19 cellular contexts compared by ENCODE assay signal in the genomic region with DNA sequence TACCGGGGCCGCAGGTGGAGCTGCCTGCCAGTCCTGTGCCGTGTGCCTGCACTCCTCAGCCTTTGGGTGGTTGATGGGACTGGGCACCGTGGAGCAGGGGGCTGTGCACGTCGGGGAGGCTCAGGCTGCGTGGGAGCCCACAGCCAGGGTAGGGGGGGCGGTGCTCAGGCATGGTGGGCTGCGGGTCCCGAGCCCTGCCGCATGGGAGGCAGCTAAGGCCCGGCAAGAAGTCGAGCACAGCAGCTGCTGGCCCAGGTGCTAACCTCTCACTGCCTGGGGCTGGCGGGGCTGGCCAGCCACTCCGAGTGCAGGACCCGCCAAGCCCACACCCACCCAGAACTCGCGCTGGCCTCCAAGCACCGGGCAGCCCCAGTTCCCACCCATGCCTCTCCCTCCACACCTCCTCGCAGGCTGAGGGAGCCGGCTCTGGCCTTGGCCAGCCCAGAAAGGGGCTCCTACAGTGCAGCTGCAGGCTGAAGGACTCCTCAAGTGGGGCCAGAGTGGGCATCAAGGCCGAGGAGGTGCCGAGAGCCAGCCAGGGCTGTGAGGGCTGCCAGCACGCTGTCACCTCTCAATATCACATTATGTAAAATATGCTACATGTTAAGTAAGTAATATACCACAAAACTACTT.
A peak's percentile ranks its signal among the peaks of the same experiment; 100 is the strongest.
DNase-seq lines count a peak whose midpoint lies in the region; ATAC-seq, FAIRE-seq and TF ChIP-seq lines count a peak whose summit lies in the region.
"Had no signal": no experiment of that assay in that cellular context is flagged by ENCODE, and none has a peak within 500 bp of the region (broad histone marks: within the 10 kb centered on the region; RNA-seq: fewer than 3 reads in every experiment).

No MANE protein-coding gene starts in this region.

- H3K9me3 ChIP-seq in kidney (ENCODE audit: control insufficient read depth in 1 of 2, low read length in 2 of 2) (peaks cover 0 to 2% of the 10 kb centered on the region in 2 donors), spleen (peaks cover 0 to 13% (median 5%) of the 10 kb centered on the region in 8 donors)
- H3K9me3 ChIP-seq: A549 had no signal

- no peaks in the 10 kb centered on the region for H3K9me3 Mint-ChIP-seq in activated naive CD8-positive, alpha-beta T cell treated with anti-CD3 and anti-CD28 coated beads, Interleukin-2, amount 50 U/mL, for 24 hours
- H3K9me3 Mint-ChIP-seq in activated naive CD8-positive, alpha-beta T cell treated with anti-CD3 and anti-CD28 coated beads for 36 hours: peaks cover 3% of the 10 kb centered on the region
- H3K9me3 Mint-ChIP-seq: CD4-positive, alpha-beta T cell had no signal

- no peaks in the 10 kb centered on the region for H3K36me3 Mint-ChIP-seq in activated naive CD8-positive, alpha-beta T cell treated with anti-CD3 and anti-CD28 coated beads, Interleukin-2, amount 50 U/mL, for 24 hours (ENCODE audit: low read depth)
- no peaks in the 10 kb centered on the region for H3K36me3 Mint-ChIP-seq in activated naive CD8-positive, alpha-beta T cell treated with anti-CD3 and anti-CD28 coated beads for 36 hours
- H3K36me3 Mint-ChIP-seq: IgD-negative memory B cell had no signal

- no peak for DNase-seq in activated naive CD8-positive, alpha-beta T cell treated with anti-CD3 and anti-CD28 coated beads, Interleukin-2, amount 50 U/mL, for 24 hours
- DNase-seq in activated naive CD8-positive, alpha-beta T cell treated with anti-CD3 and anti-CD28 coated beads for 36 hours: no peak
- DNase-seq in kidney (peak; percentile 69), spleen (peak; percentile 64), coronary artery (ENCODE audit: low spot score) (no peak), NCI-H1436 (lab: John Stamatoyannopoulos, UW) (no peak)
- DNase-seq in activated CD4-positive, CD25-positive, alpha-beta regulatory T cell treated with anti-CD3 and anti-CD28 coated beads, Interleukin-2, amount 50 U/mL, for 72 hours: no peak
- DNase-seq: AML-193; CD4-positive, alpha-beta T cell; DMS153; DMS79; GDM1; H9 had no signal

- no peaks in the 10 kb centered on the region for H3K27me3 Mint-ChIP-seq in activated naive CD8-positive, alpha-beta T cell treated with anti-CD3 and anti-CD28 coated beads, Interleukin-2, amount 50 U/mL, for 24 hours
- H3K27me3 Mint-ChIP-seq in activated naive CD8-positive, alpha-beta T cell treated with anti-CD3 and anti-CD28 coated beads for 36 hours: no peaks in the 10 kb centered on the region
- H3K27me3 Mint-ChIP-seq: CD4-positive, alpha-beta T cell; IgD-negative memory B cell had no signal

- ATAC-seq in activated naive CD8-positive, alpha-beta T cell treated with anti-CD3 and anti-CD28 coated beads, Interleukin-2, amount 50 U/mL, for 24 hours: peak; percentile 20
- ATAC-seq: A549, HepG2 had no signal

- intact Hi-C loops in kidney (cut with DNase I): no loop called here
- intact Hi-C loops in spleen (cut with DNase I; ENCODE audit: low total_unique reads): no loop called here

- no peak overlapping the region for H3K9ac ChIP-seq in kidney (ENCODE audit: low read length in 2 of 2)

- H3K36me3 ChIP-seq in kidney (ENCODE audit: control insufficient read depth in 1 of 2, insufficient read depth in 2 of 2, low read length in 2 of 2) (no peaks in the 10 kb centered on the region), spleen (no peaks in the 10 kb centered on the region)

- no peak for TF ChIP-seq CTCF in kidney (IDR thresholded peaks at IDR 0.05; ENCODE audit: borderline replicate concordance, extremely low read depth, insufficient read depth)
- TF ChIP-seq CTCF in spleen (IDR thresholded peaks at IDR 0.05 in 8 of 11, conservative IDR thresholded peaks at IDR 0.05 in 3 of 11): no peak
- TF ChIP-seq CTCF in coronary artery (IDR thresholded peaks at IDR 0.05): no peak

- no peaks in the 10 kb centered on the region for H3K4me1 Mint-ChIP-seq in activated naive CD8-positive, alpha-beta T cell treated with anti-CD3 and anti-CD28 coated beads, Interleukin-2, amount 50 U/mL, for 24 hours
- no peaks in the 10 kb centered on the region for H3K4me1 Mint-ChIP-seq in activated naive CD8-positive, alpha-beta T cell treated with anti-CD3 and anti-CD28 coated beads for 36 hours
- H3K4me1 Mint-ChIP-seq: H9, IgD-negative memory B cell had no signal

- no peak overlapping the region for H3K4me3 Mint-ChIP-seq in activated naive CD8-positive, alpha-beta T cell treated with anti-CD3 and anti-CD28 coated beads, Interleukin-2, amount 50 U/mL, for 24 hours
- H3K4me3 Mint-ChIP-seq in activated naive CD8-positive, alpha-beta T cell treated with anti-CD3 and anti-CD28 coated beads for 36 hours: no peak overlapping the region
- H3K4me3 Mint-ChIP-seq: CD4-positive, alpha-beta T cell; H9; IgD-negative memory B cell had no signal

- 87 to 93% (median 90%) methylated on average over 10 to 24 of the region's 24 CpGs for WGBS in spleen, 5 donors

- no peak overlapping the region for H3K27ac ChIP-seq in kidney (ENCODE audit: low read depth in 2 of 2, low read length in 2 of 2)
- H3K27ac ChIP-seq in spleen: no peak overlapping the region
- no peak overlapping the region for H3K27ac ChIP-seq in coronary artery
- H3K27ac ChIP-seq: 22Rv1, A549, C4-2B had no signal

- H3K27ac Mint-ChIP-seq in activated naive CD8-positive, alpha-beta T cell treated with anti-CD3 and anti-CD28 coated beads, Interleukin-2, amount 50 U/mL, for 24 hours: no peak overlapping the region
- H3K27ac Mint-ChIP-seq in activated naive CD8-positive, alpha-beta T cell treated with anti-CD3 and anti-CD28 coated beads for 36 hours: no peak overlapping the region
- H3K27ac Mint-ChIP-seq: CD4-positive, alpha-beta T cell; H9; IgD-negative memory B cell had no signal

- H3K4me3 ChIP-seq in kidney (ENCODE audit: low read length in 2 of 2): no peak overlapping the region
- H3K4me3 ChIP-seq in spleen: no peak overlapping the region
- no peak overlapping the region for H3K4me3 ChIP-seq in coronary artery
- H3K4me3 ChIP-seq: A549 had no signal

- H3K4me1 ChIP-seq in kidney (ENCODE audit: control insufficient read depth in 1 of 2, insufficient read depth in 1 of 2, low read depth in 1 of 2, low read length in 2 of 2): no peaks in the 10 kb centered on the region
- no peaks in the 10 kb centered on the region for H3K4me1 ChIP-seq in spleen
- H3K4me1 ChIP-seq: A549 had no signal

- no peaks in the 10 kb centered on the region for H3K27me3 ChIP-seq in spleen (replicated peaks in 1 of 7)

- FAIRE-seq in kidney (lab: Jason Lieb, UNC): no peak
- FAIRE-seq: A549, H1, HepG2 had no signal

- no peak for TF ChIP-seq POLR2A in spleen (IDR thresholded peaks at IDR 0.05)

Comparison
In these comparisons a context has a peak if more than half of its experiments do, and no peak if none do; other contexts are left out.
1. DNase-seq: peak in kidney (single experiment) and spleen (single experiment); none in activated naive CD8-positive, alpha-beta T cell treated with anti-CD3 and anti-CD28 coated beads, Interleukin-2, amount 50 U/mL, for 24 hours (single experiment), activated naive CD8-positive, alpha-beta T cell treated with anti-CD3 and anti-CD28 coated beads for 36 hours (single experiment), coronary artery (single experiment), activated CD4-positive, CD25-positive, alpha-beta regulatory T cell treated with anti-CD3 and anti-CD28 coated beads, Interleukin-2, amount 50 U/mL, for 72 hours (single experiment) and NCI-H1436 (single experiment).